In the genomic region with DNA sequence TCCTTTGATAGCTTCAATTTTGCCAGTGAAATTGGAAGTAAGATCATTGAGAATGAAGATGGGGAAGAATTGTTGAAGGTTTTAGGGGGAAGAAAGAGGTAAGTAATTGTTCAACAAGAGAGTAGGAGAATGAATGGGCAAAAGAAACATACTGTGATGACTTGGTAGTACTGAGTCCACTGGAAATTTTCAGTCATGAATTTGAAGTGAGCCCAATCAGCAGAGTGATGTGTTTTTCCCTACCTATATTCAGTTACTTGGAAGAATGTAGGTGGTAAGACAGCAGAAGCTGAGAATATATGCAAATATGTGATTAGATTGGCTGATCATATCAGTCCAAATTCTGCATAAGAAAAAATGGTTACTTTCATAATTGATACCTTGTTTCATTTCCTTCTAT, we compare ENCODE assay signal across 14 cellular contexts.
DNase-seq lines count a peak whose midpoint lies in the region; ATAC-seq and TF ChIP-seq lines count a peak whose summit lies in the region.
"Had no signal": no experiment of that assay in that cellular context is flagged by ENCODE, and none has a peak within 500 bp of the region (broad histone marks: within the 10 kb centered on the region; RNA-seq: fewer than 3 reads in every experiment).

No MANE protein-coding gene starts in this region.

- no peak overlapping the region for H3K27ac ChIP-seq in lower lobe of right lung
- H3K27ac ChIP-seq: C4-2B had no signal

- intact Hi-C loops in activated CD8-positive, alpha-beta T cell treated with anti-CD3 and anti-CD28 coated beads for 36 hours (cut with micrococcal nuclease), result no loop called here
- intact Hi-C loops in lower lobe of right lung (cut with DNase I), result no loop called here

- no peak overlapping the region for H3K27ac Mint-ChIP-seq in activated CD8-positive, alpha-beta T cell treated with anti-CD3 and anti-CD28 coated beads for 36 hours
- H3K27ac Mint-ChIP-seq in activated CD8-positive, alpha-beta T cell treated with anti-CD3 and anti-CD28 coated beads, Interleukin-2, amount 10 ng/mL, durations not matched to agents 7 days and 5 days, result no peak overlapping the region
- H3K27ac Mint-ChIP-seq in activated naive CD8-positive, alpha-beta T cell, result peak overlapping the region; percentile 85
- no peak overlapping the region for H3K27ac Mint-ChIP-seq in activated naive CD8-positive, alpha-beta T cell treated with anti-CD3 and anti-CD28 coated beads for 36 hours
- H3K27ac Mint-ChIP-seq in activated naive CD8-positive, alpha-beta T cell treated with anti-CD3 and anti-CD28 coated beads, Interleukin-2, amount 50 U/mL, for 24 hours, result peak overlapping the region; percentile 92
- H3K27ac Mint-ChIP-seq: CD4-positive, alpha-beta memory T cell; HFFc6 had no signal

- no peak for DNase-seq in activated CD8-positive, alpha-beta T cell treated with anti-CD3 and anti-CD28 coated beads for 36 hours
- DNase-seq in activated CD8-positive, alpha-beta T cell treated with anti-CD3 and anti-CD28 coated beads, Interleukin-2, amount 10 ng/mL, durations not matched to agents 7 days and 5 days, result no peak
- DNase-seq in activated naive CD8-positive, alpha-beta T cell treated with anti-CD3 and anti-CD28 coated beads for 36 hours, result no peak
- DNase-seq in activated naive CD8-positive, alpha-beta T cell treated with anti-CD3 and anti-CD28 coated beads, Interleukin-2, amount 50 U/mL, for 24 hours, result no peak
- DNase-seq in lower lobe of right lung, result no peak
- DNase-seq in NCI-H524 treated with DMSO at 0.1 percent for 48 hours (lab: John Stamatoyannopoulos, UW), result no peak
- DNase-seq: BE2C; CD4-positive, alpha-beta memory T cell; DMS79; HCEC 1CT; HFFc6 had no signal

- no peaks in the 10 kb centered on the region for H3K27me3 Mint-ChIP-seq in activated CD8-positive, alpha-beta T cell treated with anti-CD3 and anti-CD28 coated beads for 36 hours
- no peaks in the 10 kb centered on the region for H3K27me3 Mint-ChIP-seq in activated CD8-positive, alpha-beta T cell treated with anti-CD3 and anti-CD28 coated beads, Interleukin-2, amount 10 ng/mL, durations not matched to agents 7 days and 5 days (ENCODE audit: low read depth)
- H3K27me3 Mint-ChIP-seq in activated naive CD8-positive, alpha-beta T cell, result no peaks in the 10 kb centered on the region
- H3K27me3 Mint-ChIP-seq in activated naive CD8-positive, alpha-beta T cell treated with anti-CD3 and anti-CD28 coated beads for 36 hours, result no peaks in the 10 kb centered on the region
- no peaks in the 10 kb centered on the region for H3K27me3 Mint-ChIP-seq in activated naive CD8-positive, alpha-beta T cell treated with anti-CD3 and anti-CD28 coated beads, Interleukin-2, amount 50 U/mL, for 24 hours
- H3K27me3 Mint-ChIP-seq: CD4-positive, alpha-beta memory T cell had no signal

- peak; percentile 72 for ATAC-seq in activated CD8-positive, alpha-beta T cell treated with anti-CD3 and anti-CD28 coated beads for 36 hours
- no peak for ATAC-seq in activated CD8-positive, alpha-beta T cell treated with anti-CD3 and anti-CD28 coated beads, Interleukin-2, amount 10 ng/mL, durations not matched to agents 7 days and 5 days
- peak; percentile 65 for ATAC-seq in activated naive CD8-positive, alpha-beta T cell treated with anti-CD3 and anti-CD28 coated beads, Interleukin-2, amount 50 U/mL, for 24 hours
- no peak for ATAC-seq in lower lobe of right lung
- ATAC-seq: GM12878 had no signal

- H3K9me3 ChIP-seq in lower lobe of right lung, result no peaks in the 10 kb centered on the region
- H3K9me3 ChIP-seq: BE2C had no signal

- no peaks in the 10 kb centered on the region for H3K36me3 Mint-ChIP-seq in activated CD8-positive, alpha-beta T cell treated with anti-CD3 and anti-CD28 coated beads for 36 hours (ENCODE audit: low read depth)
- peaks cover 7% of the 10 kb centered on the region for H3K36me3 Mint-ChIP-seq in activated CD8-positive, alpha-beta T cell treated with anti-CD3 and anti-CD28 coated beads, Interleukin-2, amount 10 ng/mL, durations not matched to agents 7 days and 5 days (ENCODE audit: low read depth)
- peaks cover 3% of the 10 kb centered on the region for H3K36me3 Mint-ChIP-seq in activated naive CD8-positive, alpha-beta T cell
- H3K36me3 Mint-ChIP-seq in activated naive CD8-positive, alpha-beta T cell treated with anti-CD3 and anti-CD28 coated beads for 36 hours, result peaks cover 4% of the 10 kb centered on the region
- H3K36me3 Mint-ChIP-seq in activated naive CD8-positive, alpha-beta T cell treated with anti-CD3 and anti-CD28 coated beads, Interleukin-2, amount 50 U/mL, for 24 hours (ENCODE audit: low read depth), result peaks cover 2% of the 10 kb centered on the region
- H3K36me3 Mint-ChIP-seq: CD4-positive, alpha-beta memory T cell had no signal

- H3K4me3 ChIP-seq in lower lobe of right lung, result no peak overlapping the region
- H3K4me3 ChIP-seq: GM12878 had no signal

- POLR2A ChIA-PET in activated CD8-positive, alpha-beta T cell treated with anti-CD3 and anti-CD28 coated beads for 36 hours (lab: Charles Lee), result interaction anchor here (0.7 kb wide), 1 partner anchor 14 kb away, joined by 3 read pairs; no protein-coding TSS in a partner anchor
- POLR2A ChIA-PET in activated CD8-positive, alpha-beta T cell treated with anti-CD3 and anti-CD28 coated beads, Interleukin-2, amount 10 ng/mL, durations not matched to agents 7 days and 5 days (lab: Charles Lee), result no interaction called here

- H3K4me1 ChIP-seq in lower lobe of right lung, result no peaks in the 10 kb centered on the region
- H3K4me1 ChIP-seq: BE2C had no signal

- H3K4me1 Mint-ChIP-seq in activated CD8-positive, alpha-beta T cell treated with anti-CD3 and anti-CD28 coated beads for 36 hours (ENCODE audit: low read depth), result peaks cover 44% of the 10 kb centered on the region
- H3K4me1 Mint-ChIP-seq in activated CD8-positive, alpha-beta T cell treated with anti-CD3 and anti-CD28 coated beads, Interleukin-2, amount 10 ng/mL, durations not matched to agents 7 days and 5 days (ENCODE audit: low read depth), result peaks cover 40% of the 10 kb centered on the region
- peaks cover 53% of the 10 kb centered on the region for H3K4me1 Mint-ChIP-seq in activated naive CD8-positive, alpha-beta T cell (ENCODE audit: low read depth)
- peaks cover 40% of the 10 kb centered on the region for H3K4me1 Mint-ChIP-seq in activated naive CD8-positive, alpha-beta T cell treated with anti-CD3 and anti-CD28 coated beads for 36 hours
- peaks cover 61% of the 10 kb centered on the region for H3K4me1 Mint-ChIP-seq in activated naive CD8-positive, alpha-beta T cell treated with anti-CD3 and anti-CD28 coated beads, Interleukin-2, amount 50 U/mL, for 24 hours

- no peaks in the 10 kb centered on the region for H3K27me3 ChIP-seq in lower lobe of right lung (ENCODE audit: low read depth)
- H3K27me3 ChIP-seq: BE2C had no signal

- CTCF ChIA-PET in activated CD8-positive, alpha-beta T cell treated with anti-CD3 and anti-CD28 coated beads for 36 hours (lab: Charles Lee), result interaction anchor here (0.7 to 1.4 kb wide), 2 partner anchors 24 to 25 kb away, joined by 4 read pairs; no protein-coding TSS in a partner anchor
- CTCF ChIA-PET in activated CD8-positive, alpha-beta T cell treated with anti-CD3 and anti-CD28 coated beads, Interleukin-2, amount 10 ng/mL, durations not matched to agents 7 days and 5 days (lab: Charles Lee), result interaction anchor here (1.3 kb wide), 1 partner anchor 35 kb away, joined by 4 read pairs; no protein-coding TSS in a partner anchor

- H3K36me3 ChIP-seq in lower lobe of right lung, result no peaks in the 10 kb centered on the region
- H3K36me3 ChIP-seq: BE2C had no signal

- H3K4me3 Mint-ChIP-seq in activated CD8-positive, alpha-beta T cell treated with anti-CD3 and anti-CD28 coated beads for 36 hours, result no peak overlapping the region
- H3K4me3 Mint-ChIP-seq in activated CD8-positive, alpha-beta T cell treated with anti-CD3 and anti-CD28 coated beads, Interleukin-2, amount 10 ng/mL, durations not matched to agents 7 days and 5 days, result no peak overlapping the region
- no peak overlapping the region for H3K4me3 Mint-ChIP-seq in activated naive CD8-positive, alpha-beta T cell
- H3K4me3 Mint-ChIP-seq in activated naive CD8-positive, alpha-beta T cell treated with anti-CD3 and anti-CD28 coated beads for 36 hours, result no peak overlapping the region
- no peak overlapping the region for H3K4me3 Mint-ChIP-seq in activated naive CD8-positive, alpha-beta T cell treated with anti-CD3 and anti-CD28 coated beads, Interleukin-2, amount 50 U/mL, for 24 hours
- H3K4me3 Mint-ChIP-seq: CD4-positive, alpha-beta memory T cell; HFFc6 had no signal

- TF ChIP-seq CTCF in activated CD8-positive, alpha-beta T cell treated with anti-CD3 and anti-CD28 coated beads for 36 hours (IDR thresholded peaks at IDR 0.05), result no peak
- no peak for TF ChIP-seq CTCF in lower lobe of right lung (IDR thresholded peaks at IDR 0.05)

- peaks cover 3% of the 10 kb centered on the region for H3K9me3 Mint-ChIP-seq in activated CD8-positive, alpha-beta T cell treated with anti-CD3 and anti-CD28 coated beads for 36 hours
- H3K9me3 Mint-ChIP-seq in activated CD8-positive, alpha-beta T cell treated with anti-CD3 and anti-CD28 coated beads, Interleukin-2, amount 10 ng/mL, durations not matched to agents 7 days and 5 days (ENCODE audit: insufficient read depth), result peaks cover 4% of the 10 kb centered on the region
- H3K9me3 Mint-ChIP-seq in activated naive CD8-positive, alpha-beta T cell (ENCODE audit: low read depth), result no peaks in the 10 kb centered on the region
- peaks cover 1% of the 10 kb centered on the region for H3K9me3 Mint-ChIP-seq in activated naive CD8-positive, alpha-beta T cell treated with anti-CD3 and anti-CD28 coated beads for 36 hours
- peaks cover 9% of the 10 kb centered on the region for H3K9me3 Mint-ChIP-seq in activated naive CD8-positive, alpha-beta T cell treated with anti-CD3 and anti-CD28 coated beads, Interleukin-2, amount 50 U/mL, for 24 hours

Comparison
In these comparisons a context has a peak if more than half of its experiments do, and no peak if none do; other contexts are left out.
1. ATAC-seq: peak in activated CD8-positive, alpha-beta T cell treated with anti-CD3 and anti-CD28 coated beads for 36 hours (single experiment) and activated naive CD8-positive, alpha-beta T cell treated with anti-CD3 and anti-CD28 coated beads, Interleukin-2, amount 50 U/mL, for 24 hours (single experiment); none in activated CD8-positive, alpha-beta T cell treated with anti-CD3 and anti-CD28 coated beads, Interleukin-2, amount 10 ng/mL, durations not matched to agents 7 days and 5 days (single experiment) and lower lobe of right lung (0 of 2).
2. H3K27ac Mint-ChIP-seq: peak in activated naive CD8-positive, alpha-beta T cell (single experiment) and activated naive CD8-positive, alpha-beta T cell treated with anti-CD3 and anti-CD28 coated beads, Interleukin-2, amount 50 U/mL, for 24 hours (single experiment); none in activated CD8-positive, alpha-beta T cell treated with anti-CD3 and anti-CD28 coated beads for 36 hours (single experiment), activated CD8-positive, alpha-beta T cell treated with anti-CD3 and anti-CD28 coated beads, Interleukin-2, amount 10 ng/mL, durations not matched to agents 7 days and 5 days (single experiment) and activated naive CD8-positive, alpha-beta T cell treated with anti-CD3 and anti-CD28 coated beads for 36 hours (single experiment).